ENCODE assay signal across 9 cellular contexts in genomic region chr10:22250897-22251605, GRCh38. TPM values are rescaled to one million over a fixed set of nuclear protein-coding genes. Genes with fewer than 3 reads are reported as not detected.
DNase-seq lines count a peak whose midpoint lies in the region; ATAC-seq and TF ChIP-seq lines count a peak whose summit lies in the region.
"Had no signal": no experiment of that assay in that cellular context is flagged by ENCODE, and none has a peak within 500 bp of the region (broad histone marks: within the 10 kb centered on the region; RNA-seq: fewer than 3 reads in every experiment).

No MANE protein-coding gene starts in this region.

- H3K9me3 ChIP-seq in mucosa of stomach (ENCODE audit: control insufficient read depth, low read length) = no peaks in the 10 kb centered on the region

- DNase-seq in GM06990 (ENCODE audit: extremely low read depth, insufficient read length) = no peak
- DNase-seq in NOMO-1 (lab: John Stamatoyannopoulos, UW; ENCODE audit: unreplicated experiment in 2 of 2) = peak; percentile 40 to 82
- peak; percentile 24 for DNase-seq in cerebellum (ENCODE audit: low spot score)
- DNase-seq in HK-2 (ENCODE audit: unreplicated experiment) = no peak

- H3K4me3 ChIP-seq in GM06990 (replicated peaks; ENCODE audit: low read depth, low read length) (peak overlapping the region; percentile 76), mucosa of stomach (ENCODE audit: low read length) (peak overlapping the region; percentile 75)
- H3K4me3 ChIP-seq: SK-N-MC had no signal

- ATAC-seq in GM18517 (IDR thresholded peaks at IDR 0.05; ENCODE audit: unreplicated experiment) (no peak), HG03280 (IDR thresholded peaks at IDR 0.05; ENCODE audit: unreplicated experiment) (no peak), HG02981 (IDR thresholded peaks at IDR 0.05; ENCODE audit: unreplicated experiment) (no peak)

- H3K4me1 ChIP-seq in mucosa of stomach (ENCODE audit: control insufficient read depth, insufficient read depth, low read length) = peaks cover 12% of the 10 kb centered on the region

- H3K36me3 ChIP-seq in GM06990 (ENCODE audit: control insufficient read depth, insufficient read depth, low read length) (no peaks in the 10 kb centered on the region), mucosa of stomach (ENCODE audit: control insufficient read depth, insufficient read depth, low read length) (no peaks in the 10 kb centered on the region)

- H3K9ac ChIP-seq in mucosa of stomach (ENCODE audit: low read length) = peak overlapping the region; percentile 99

- no peaks in the 10 kb centered on the region for H3K27me3 ChIP-seq in GM06990 (replicated peaks; ENCODE audit: control insufficient read depth, insufficient read depth, low read length)
- peaks cover 16% of the 10 kb centered on the region for H3K27me3 ChIP-seq in mucosa of stomach (ENCODE audit: control insufficient read depth, insufficient read depth, low read length)

- no peak for TF ChIP-seq CTCF in GM06990 (IDR thresholded peaks at IDR 0.05; ENCODE audit: insufficient read depth, low read length, poor library complexity, severe bottlenecking)

RNA-seq across cellular contexts. Expression of gene EBLN1, which starts 33.2 kb away (rescaled TPM):
- total RNA-seq in cerebellum = not detected

Comparison
In these comparisons a context has a peak if more than half of its experiments do, and no peak if none do; other contexts are left out.
1. DNase-seq: peak in NOMO-1 (2 of 2) and cerebellum (single experiment); none in GM06990 (single experiment) and HK-2 (single experiment).